ENCODE assay signal across 8 cellular contexts in the genomic region with DNA sequence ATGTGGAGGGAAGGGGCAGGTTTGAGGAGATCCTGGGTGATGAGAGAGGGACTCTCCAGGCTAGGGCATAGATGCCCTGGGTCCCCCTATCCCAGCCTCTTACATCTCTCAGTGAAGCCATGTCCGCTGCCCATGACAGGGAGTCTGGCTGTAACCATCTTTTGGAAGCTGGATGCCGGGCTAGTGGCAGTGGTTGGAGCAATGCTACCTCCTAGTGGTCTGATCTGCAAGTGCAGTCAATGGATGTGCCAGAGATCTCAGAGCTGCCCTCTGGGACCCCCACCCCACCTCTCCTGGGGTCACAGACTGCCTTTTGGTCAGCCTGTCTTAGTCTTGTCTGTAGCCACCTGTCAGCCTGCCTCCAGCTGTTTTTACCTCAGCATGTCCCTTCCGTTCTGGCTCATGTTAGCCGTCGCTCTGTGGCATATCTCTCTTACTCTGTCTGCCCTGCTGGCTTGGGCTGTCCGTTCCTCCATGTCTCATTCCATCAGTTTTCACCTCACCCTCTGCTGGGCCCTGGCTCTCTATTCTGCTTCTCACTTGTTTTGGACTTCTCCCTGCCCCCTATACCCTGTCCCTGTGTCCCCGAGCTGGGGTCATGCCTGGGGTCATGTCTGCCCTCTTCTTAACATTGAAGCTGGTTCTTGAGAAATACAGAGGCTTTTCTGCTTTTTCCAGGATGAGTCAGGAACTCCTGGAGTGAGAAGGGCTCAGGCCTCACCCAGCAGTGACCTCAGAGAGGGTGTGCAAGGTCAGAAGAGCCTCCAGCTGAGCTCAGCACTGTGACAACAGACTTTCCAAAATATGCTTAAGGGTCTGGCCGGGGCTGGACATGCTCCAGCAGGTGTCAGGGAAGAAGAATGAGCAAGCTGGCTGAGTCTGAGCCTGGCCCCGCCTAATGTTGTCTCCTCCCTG. TPM values are rescaled to one million over a fixed set of nuclear protein-coding genes. Genes with fewer than 3 reads are reported as not detected.
DNase-seq lines count a peak whose midpoint lies in the region; ATAC-seq and TF ChIP-seq lines count a peak whose summit lies in the region.

No MANE protein-coding gene starts in this region.

- no peaks in the 10 kb centered on the region; the same call in 1 of the 2 replicates for H3K36me3 ChIP-seq in MG63
- no peaks in the 10 kb centered on the region for H3K36me3 ChIP-seq in heart left ventricle
- no peaks in the 10 kb centered on the region for H3K36me3 ChIP-seq in psoas muscle (ENCODE audit: insufficient read depth in 1 of 2, low read depth in 1 of 2)

- 22 to 28% (median 24%) methylated on average over 9 of the region's 9 CpGs for WGBS in heart left ventricle, 4 donors
- WGBS in psoas muscle, 3 donors = 32 to 44% (median 36%) methylated on average over 9 of the region's 9 CpGs

- H3K4me3 ChIP-seq in MG63 (no peak overlapping the region), heart left ventricle (no peak overlapping the region), psoas muscle (no peak overlapping the region)

- peaks cover 0 to 7% (median 0%) of the 10 kb centered on the region in 12 donors for H3K4me1 ChIP-seq in heart left ventricle
- H3K4me1 ChIP-seq in psoas muscle = no peaks in the 10 kb centered on the region

- H3K9me3 ChIP-seq in MG63 = no peaks in the 10 kb centered on the region
- no peaks in the 10 kb centered on the region for H3K9me3 ChIP-seq in heart left ventricle
- no peaks in the 10 kb centered on the region for H3K9me3 ChIP-seq in psoas muscle

- peak; percentile 75 for DNase-seq in ELR (ENCODE audit: low read depth)
- peak; percentile 83 for DNase-seq in MG63
- DNase-seq in amniotic epithelial cell (ENCODE audit: low read depth) = peak; percentile 85
- DNase-seq in heart left ventricle = peak; percentile 51 to 66 (median 62)
- peak; percentile 62 to 72 for DNase-seq in psoas muscle

- H3K27me3 ChIP-seq in MG63 (no peaks in the 10 kb centered on the region), heart left ventricle (peaks cover 0 to 6% (median 0%) of the 10 kb centered on the region in 9 donors), psoas muscle (ENCODE audit: insufficient read depth in 3 of 3, low read length in 2 of 3) (no peaks in the 10 kb centered on the region)

- TF ChIP-seq POLR2A in heart left ventricle (IDR thresholded peaks at IDR 0.05) = no peak

- H3K27ac ChIP-seq in heart left ventricle (no peak overlapping the region), psoas muscle (no peak overlapping the region)

- intact Hi-C loops in heart left ventricle (cut with DNase I) (loop anchor here (1.0 to 10.0 kb wide), 10 partner anchors 88 to 328 kb away; partner anchors contain the start of genes USP2 (in 5 of the 10), CBL (in 2 of the 10) and ABCG4 (in 1 of the 10)), psoas muscle (cut with DNase I) (loop anchor here (1.0 to 10.0 kb wide), 5 partner anchors 90 to 310 kb away; partner anchors contain the start of genes NECTIN1 (in 1 of the 2), NLRX1 (in 1 of the 2) and USP2 (in 1 of the 2))

- ATAC-seq in SK-N-SH treated with all-trans-retinoic acid at 6 μM for 48 hours = peak; percentile 73
- peak; percentile 38 to 81 (median 77) for ATAC-seq in heart left ventricle
- ATAC-seq in psoas muscle = peak; percentile 80 to 94 (median 90)
- no peak for ATAC-seq in GM18502 (IDR thresholded peaks at IDR 0.05; ENCODE audit: poor library complexity, unreplicated experiment)
- no peak for ATAC-seq in HG02840 (IDR thresholded peaks at IDR 0.05; ENCODE audit: low FRiP score, unreplicated experiment)

- TF ChIP-seq CTCF in heart left ventricle (IDR thresholded peaks at IDR 0.05) (peak; percentile 73 to 92 (median 86)), psoas muscle (IDR thresholded peaks at IDR 0.05) (peak; percentile 86)

TF ChIP-seq in SK-N-SH treated with all-trans-retinoic acid at 6 μM for 48 hours, 23 proteins besides CTCF, POLR2A, EP300 and RAD21:
- TF ChIP-seq ESRRG (CRISPR knock-in tag; IDR thresholded peaks at IDR 0.05) (no peak), PPARA (CRISPR knock-in tag; IDR thresholded peaks at IDR 0.05; ENCODE audit: borderline replicate concordance) (no peak), RARB (CRISPR knock-in tag; IDR thresholded peaks at IDR 0.05) (no peak), ZNF565 (CRISPR knock-in tag; conservative IDR thresholded peaks at IDR 0.05; ENCODE audit: low read depth) (no peak), CSDC2 (CRISPR knock-in tag; IDR thresholded peaks at IDR 0.05) (no peak), CREB5 (CRISPR knock-in tag; IDR thresholded peaks at IDR 0.05; ENCODE audit: low read depth) (no peak), ARNTL (CRISPR knock-in tag; IDR thresholded peaks at IDR 0.05; ENCODE audit: borderline replicate concordance, low read depth) (no peak), ZNF8 (CRISPR knock-in tag; IDR thresholded peaks at IDR 0.05) (no peak), GLIS3 (CRISPR knock-in tag; IDR thresholded peaks at IDR 0.05) (no peak), POU6F1 (CRISPR knock-in tag; IDR thresholded peaks at IDR 0.05; ENCODE audit: borderline replicate concordance, low read depth) (no peak), OSR1 (CRISPR knock-in tag; IDR thresholded peaks at IDR 0.05) (no peak), ZFP30 (CRISPR knock-in tag; IDR thresholded peaks at IDR 0.05) (no peak), BACH2 (CRISPR knock-in tag; IDR thresholded peaks at IDR 0.05; ENCODE audit: borderline replicate concordance) (no peak), ZC3H10 (CRISPR knock-in tag; IDR thresholded peaks at IDR 0.05) (no peak), ZFP3 (CRISPR knock-in tag; IDR thresholded peaks at IDR 0.05) (no peak), SNAI2 (CRISPR knock-in tag; IDR thresholded peaks at IDR 0.05) (no peak), ISL1 (CRISPR knock-in tag; IDR thresholded peaks at IDR 0.05) (no peak), TOX (CRISPR knock-in tag; IDR thresholded peaks at IDR 0.05; ENCODE audit: borderline replicate concordance) (no peak), ZNF70 (CRISPR knock-in tag; IDR thresholded peaks at IDR 0.05) (no peak)
- TF ChIP-seq, protein P1, sequence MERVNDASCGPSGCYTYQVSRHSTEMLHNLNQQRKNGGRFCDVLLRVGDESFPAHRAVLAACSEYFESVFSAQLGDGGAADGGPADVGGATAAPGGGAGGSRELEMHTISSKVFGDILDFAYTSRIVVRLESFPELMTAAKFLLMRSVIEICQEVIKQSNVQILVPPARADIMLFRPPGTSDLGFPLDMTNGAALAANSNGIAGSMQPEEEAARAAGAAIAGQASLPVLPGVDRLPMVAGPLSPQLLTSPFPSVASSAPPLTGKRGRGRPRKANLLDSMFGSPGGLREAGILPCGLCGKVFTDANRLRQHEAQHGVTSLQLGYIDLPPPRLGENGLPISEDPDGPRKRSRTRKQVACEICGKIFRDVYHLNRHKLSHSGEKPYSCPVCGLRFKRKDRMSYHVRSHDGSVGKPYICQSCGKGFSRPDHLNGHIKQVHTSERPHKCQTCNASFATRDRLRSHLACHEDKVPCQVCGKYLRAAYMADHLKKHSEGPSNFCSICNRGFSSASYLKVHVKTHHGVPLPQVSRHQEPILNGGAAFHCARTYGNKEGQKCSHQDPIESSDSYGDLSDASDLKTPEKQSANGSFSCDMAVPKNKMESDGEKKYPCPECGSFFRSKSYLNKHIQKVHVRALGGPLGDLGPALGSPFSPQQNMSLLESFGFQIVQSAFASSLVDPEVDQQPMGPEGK (CRISPR knock-in tag; IDR thresholded peaks at IDR 0.05; ENCODE audit: borderline replicate concordance) = no peak

RNA-seq across cellular contexts. Expression of gene THY1, which starts 52.0 kb away (rescaled TPM):
- 122 and 188 TPM in 2 replicates for total RNA-seq in MG63 (2014; rRNA removed; shearing (Covaris generic); ENCODE audit: low replicate concordance)
- 10 to 100 TPM in 2 of 9 donors, 1 to 10 TPM in 6, not detected in 1; 1.1 to 57.8 (median 5.8) TPM for total RNA-seq in heart left ventricle
- 10 to 100 TPM in 1 of 2 donors, under 1 TPM in 1; 0.80 to 16.7 TPM for polyA plus RNA-seq in heart left ventricle
- total RNA-seq in psoas muscle = 1 to 10 TPM in 3 of 4 donors, under 1 TPM in 1; 0.42 to 2.1 (median 1.4) TPM
- polyA plus RNA-seq in psoas muscle = 1 to 10 TPM in 1 of 3 donors, under 1 TPM in 2; 0.93 to 6.4 (median 1.00) TPM

Comparison
In these comparisons a context has a peak if more than half of its experiments do, and no peak if none do; other contexts are left out.
1. ATAC-seq: peak in SK-N-SH treated with all-trans-retinoic acid at 6 μM for 48 hours (single experiment), heart left ventricle (4 of 4) and psoas muscle (4 of 4); none in GM18502 (single experiment) and HG02840 (single experiment).
2. Peak in every context shown above with its lines, with median percentiles within 50 percentile points of each other: DNase-seq.